ENCODE assay signal across 8 cellular contexts in genomic region chr2:101697124-101697793, GRCh38. TPM values are rescaled to one million over a fixed set of nuclear protein-coding genes. Genes with fewer than 3 reads are reported as not detected.
DNase-seq lines count a peak whose midpoint lies in the region; FAIRE-seq and TF ChIP-seq lines count a peak whose summit lies in the region.

Gene MAP4K4 (plus strand): TSS chr2:101697707. CDS start chr2:101698081, 374 bp downstream.

- in situ Hi-C loops in astrocyte of the cerebellum (cut with HindIII; ENCODE audit: low sequenced_read_pairs): no loop called here

- no peak within 1 kb of the TSS for H2BK15ac ChIP-seq in H9 (ENCODE audit: low read depth, low read length)

- peaks cover 4 to 14% (median 5%) of the 10 kb centered on the region in 3 experiments; a peak in 6 of 7 replicates for H3K36me3 Mint-ChIP-seq in H9 (ENCODE audit: insufficient read depth in 1 of 3, low read depth in 3 of 3)

- peak within 1 kb of the TSS; percentile 78 for H3K9ac ChIP-seq in H9 (ENCODE audit: extremely low read depth, insufficient read length, low read length)

- peak within 1 kb of the TSS; percentile 80 for H3K14ac ChIP-seq in H9 (ENCODE audit: insufficient read depth, low read length)

- WGBS in H9 (ENCODE audit: extremely low coverage, insufficient read length, low lambda C conversion rate): no CpG with 5 or more reads among the region's 85 CpGs

- peak within 1 kb of the TSS; percentile 81 for H3K4me3 ChIP-seq in astrocyte of the cerebellum (ENCODE audit: low read depth, low read length)

- peaks cover 18% of the 10 kb centered on the region for H3K23me2 ChIP-seq in H9 (ENCODE audit: insufficient read length, low read depth, low read length, poor library complexity, severe bottlenecking)

- peak within 1 kb of the TSS; percentile 84 to 93 for H3K4me3 Mint-ChIP-seq in H9

- no peak within 1 kb of the TSS for H2AK5ac ChIP-seq in H9 (ENCODE audit: insufficient read length, low read length)

- H3K79me1 ChIP-seq in H9 (ENCODE audit: insufficient read depth, low read depth, low read length, poor library complexity, severe bottlenecking): peaks cover 4% of the 10 kb centered on the region

- no peak within 1 kb of the TSS for H4K8ac ChIP-seq in H9 (replicated peaks; ENCODE audit: insufficient read length, low read depth, low read length)

- peak within 1 kb of the TSS; percentile 89 to 98 (median 94) for H3K27ac Mint-ChIP-seq in H9

- peaks cover 0 to 2% of the 10 kb centered on the region in 2 experiments; a peak in 2 of 5 replicates for H3K9me3 Mint-ChIP-seq in H9

- DNase-seq in DMS114 treated with DMSO at 0.1 percent for 48 hours (lab: John Stamatoyannopoulos, UW; ENCODE audit: unreplicated experiment) (peak; percentile 63), H9 (peak; percentile 73), NCI-H128 (lab: John Stamatoyannopoulos, UW; ENCODE audit: unreplicated experiment) (peak; percentile 50), T1000 (lab: John Stamatoyannopoulos, UW) (peak; percentile 70), astrocyte of the cerebellum (ENCODE audit: low read depth) (peak; percentile 54), hepatic stellate cell (ENCODE audit: low spot score) (peak; percentile 84), pulmonary artery endothelial cell (ENCODE audit: low read depth, low spot score) (peak; percentile 58), urothelium cell line (ENCODE audit: low spot score) (peak; percentile 89)

- peaks cover 25% of the 10 kb centered on the region; the same call in 1 of the 2 replicates for H3K79me2 ChIP-seq in H9 (ENCODE audit: insufficient read depth, low read length)

- no peak for FAIRE-seq in urothelium cell line (lab: Jason Lieb, UNC)

- no peaks in the 10 kb centered on the region for H3K9me3 ChIP-seq in H9 (ENCODE audit: control insufficient read depth, low read depth, low read length)

- H3K27me3 Mint-ChIP-seq in H9 (ENCODE audit: low read depth): peaks cover 8% of the 10 kb centered on the region

- no peak within 1 kb of the TSS for H3K56ac ChIP-seq in H9 (ENCODE audit: insufficient read length, low read depth, low read length)

- H4K20me1 ChIP-seq in H9 (ENCODE audit: control insufficient read depth, insufficient read depth, insufficient read length): no peaks in the 10 kb centered on the region

- no peak within 1 kb of the TSS for H4K5ac ChIP-seq in H9 (ENCODE audit: insufficient read length, low read depth, low read length)

- no peak within 1 kb of the TSS for H3T11ph ChIP-seq in H9 (ENCODE audit: low read length)

- no peak within 1 kb of the TSS for H2AFZ ChIP-seq in H9 (ENCODE audit: low read length)

- H3K4me1 Mint-ChIP-seq in H9: peaks cover 10 to 13% of the 10 kb centered on the region in 2 experiments

- peak within 1 kb of the TSS; percentile 51 for H3K18ac ChIP-seq in H9 (ENCODE audit: insufficient read length, low read depth, low read length)

- H3K27ac ChIP-seq in H9 (ENCODE audit: insufficient read length, low read depth, low read length): no peak within 1 kb of the TSS

- no peak within 1 kb of the TSS for H3K4ac ChIP-seq in H9 (ENCODE audit: low read depth, low read length)

- H3K23ac ChIP-seq in H9 (ENCODE audit: insufficient read length, low read depth, low read length): no peak within 1 kb of the TSS

- TF ChIP-seq CTCF in H9 (conservative IDR thresholded peaks at IDR 0.05): peak; percentile 49
- peak; percentile 23 for TF ChIP-seq CTCF in astrocyte of the cerebellum (IDR thresholded peaks at IDR 0.05; ENCODE audit: low read depth, low read length, missing control alignments)

- H3K4me1 ChIP-seq in H9 (ENCODE audit: insufficient read depth, low read length): peaks cover 8% of the 10 kb centered on the region

- no peak within 1 kb of the TSS for H2BK20ac ChIP-seq in H9 (ENCODE audit: low read depth, low read length, poor library complexity, severe bottlenecking)

- H3K4me2 ChIP-seq in H9 (ENCODE audit: insufficient read depth, insufficient read length, low read length): peak within 1 kb of the TSS; percentile 98

- no peak within 1 kb of the TSS for H2BK120ac ChIP-seq in H9 (ENCODE audit: low read depth, low read length, poor library complexity, severe bottlenecking)

- H3K27me3 ChIP-seq in H9 (ENCODE audit: insufficient read depth, low read length): no peaks in the 10 kb centered on the region

- H4K91ac ChIP-seq in H9 (ENCODE audit: insufficient read length, low read depth, low read length): no peak within 1 kb of the TSS

- H2BK5ac ChIP-seq in H9 (ENCODE audit: insufficient read length, low read length): no peak within 1 kb of the TSS

- H2BK12ac ChIP-seq in H9 (ENCODE audit: insufficient read length, low read depth, low read length): no peak within 1 kb of the TSS

RNA-seq across cellular contexts. Expression of gene MAP4K4, which starts in this region (rescaled TPM):
- total RNA-seq in H9 (2021): 125 and 132 TPM in 2 replicates
- 374 and 480 TPM in 2 replicates for total RNA-seq in pulmonary artery endothelial cell
